Comparison of ENCODE assay signal across 1 cellular context in the genomic region with DNA sequence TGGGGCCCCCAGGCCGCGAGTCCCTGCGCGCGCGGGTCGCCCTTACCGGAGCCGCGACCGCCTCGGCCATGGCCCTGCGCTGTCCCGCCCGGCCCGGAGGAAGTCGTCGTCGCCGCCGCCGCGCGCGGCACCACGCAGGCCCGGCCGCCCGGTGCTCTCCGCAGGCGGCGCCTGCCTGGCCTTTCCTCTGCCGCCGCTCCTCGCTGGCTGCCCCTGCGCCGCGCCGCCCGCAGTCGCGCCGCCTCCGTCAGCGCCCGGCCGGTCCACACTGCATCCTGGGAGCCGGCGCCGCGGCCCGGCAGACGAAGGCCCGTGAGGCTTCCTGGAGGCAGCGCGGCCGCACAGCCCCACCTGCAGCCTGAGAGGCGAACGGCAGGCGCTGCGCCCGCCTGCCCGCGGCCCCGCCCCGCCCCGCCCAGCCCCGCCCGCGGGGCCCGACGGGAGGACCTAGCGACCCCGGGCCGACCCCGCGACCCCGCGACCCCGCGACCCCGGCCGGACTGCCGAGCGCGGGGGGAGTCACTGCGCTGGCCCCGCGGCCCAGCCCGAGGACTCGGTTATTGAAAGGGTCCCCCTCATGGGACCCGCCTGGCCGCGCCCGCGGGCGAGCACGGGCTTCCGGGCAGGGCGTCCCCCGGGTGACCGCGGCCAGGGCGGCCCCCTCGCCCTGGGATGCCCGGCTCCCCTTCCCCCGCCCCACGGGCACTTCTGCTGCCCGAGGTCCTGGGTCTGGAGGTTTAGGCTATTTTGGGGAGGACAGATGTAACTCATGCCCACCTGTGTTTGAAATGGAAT.
TF ChIP-seq lines count a peak whose summit lies in the region.

A gene (minus strand): TSS at position 343 of the 795 bp plus-strand sequence. CDS start 273 bp downstream, at position 70.

TF ChIP-seq in K562, 482 proteins besides CTCF, POLR2A, EP300 and RAD21 (continued from another document and continues in another):
- TF ChIP-seq, protein P1, sequence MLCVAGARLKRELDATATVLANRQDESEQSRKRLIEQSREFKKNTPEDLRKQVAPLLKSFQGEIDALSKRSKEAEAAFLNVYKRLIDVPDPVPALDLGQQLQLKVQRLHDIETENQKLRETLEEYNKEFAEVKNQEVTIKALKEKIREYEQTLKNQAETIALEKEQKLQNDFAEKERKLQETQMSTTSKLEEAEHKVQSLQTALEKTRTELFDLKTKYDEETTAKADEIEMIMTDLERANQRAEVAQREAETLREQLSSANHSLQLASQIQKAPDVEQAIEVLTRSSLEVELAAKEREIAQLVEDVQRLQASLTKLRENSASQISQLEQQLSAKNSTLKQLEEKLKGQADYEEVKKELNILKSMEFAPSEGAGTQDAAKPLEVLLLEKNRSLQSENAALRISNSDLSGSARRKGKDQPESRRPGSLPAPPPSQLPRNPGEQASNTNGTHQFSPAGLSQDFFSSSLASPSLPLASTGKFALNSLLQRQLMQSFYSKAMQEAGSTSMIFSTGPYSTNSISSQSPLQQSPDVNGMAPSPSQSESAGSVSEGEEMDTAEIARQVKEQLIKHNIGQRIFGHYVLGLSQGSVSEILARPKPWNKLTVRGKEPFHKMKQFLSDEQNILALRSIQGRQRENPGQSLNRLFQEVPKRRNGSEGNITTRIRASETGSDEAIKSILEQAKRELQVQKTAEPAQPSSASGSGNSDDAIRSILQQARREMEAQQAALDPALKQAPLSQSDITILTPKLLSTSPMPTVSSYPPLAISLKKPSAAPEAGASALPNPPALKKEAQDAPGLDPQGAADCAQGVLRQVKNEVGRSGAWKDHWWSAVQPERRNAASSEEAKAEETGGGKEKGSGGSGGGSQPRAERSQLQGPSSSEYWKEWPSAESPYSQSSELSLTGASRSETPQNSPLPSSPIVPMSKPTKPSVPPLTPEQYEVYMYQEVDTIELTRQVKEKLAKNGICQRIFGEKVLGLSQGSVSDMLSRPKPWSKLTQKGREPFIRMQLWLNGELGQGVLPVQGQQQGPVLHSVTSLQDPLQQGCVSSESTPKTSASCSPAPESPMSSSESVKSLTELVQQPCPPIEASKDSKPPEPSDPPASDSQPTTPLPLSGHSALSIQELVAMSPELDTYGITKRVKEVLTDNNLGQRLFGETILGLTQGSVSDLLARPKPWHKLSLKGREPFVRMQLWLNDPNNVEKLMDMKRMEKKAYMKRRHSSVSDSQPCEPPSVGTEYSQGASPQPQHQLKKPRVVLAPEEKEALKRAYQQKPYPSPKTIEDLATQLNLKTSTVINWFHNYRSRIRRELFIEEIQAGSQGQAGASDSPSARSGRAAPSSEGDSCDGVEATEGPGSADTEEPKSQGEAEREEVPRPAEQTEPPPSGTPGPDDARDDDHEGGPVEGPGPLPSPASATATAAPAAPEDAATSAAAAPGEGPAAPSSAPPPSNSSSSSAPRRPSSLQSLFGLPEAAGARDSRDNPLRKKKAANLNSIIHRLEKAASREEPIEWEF (CRISPR knock-in tag; IDR thresholded peaks at IDR 0.05), result no peak
- TF ChIP-seq RBM25 (IDR thresholded peaks at IDR 0.05; ENCODE audit: low read depth, low read length, severe bottlenecking) (peak; percentile 100), IRF2 (CRISPR knock-in tag; IDR thresholded peaks at IDR 0.05) (no peak), GATA2 (CRISPR knock-in tag; IDR thresholded peaks at IDR 0.05) (no peak), ZNF76 (CRISPR knock-in tag; IDR thresholded peaks at IDR 0.05; ENCODE audit: borderline replicate concordance) (no peak), HCFC1 (IDR thresholded peaks at IDR 0.05; ENCODE audit: low read depth, low read length) (peak; percentile 80), PCBP2 (IDR thresholded peaks at IDR 0.05; ENCODE audit: low read depth, low read length, poor library complexity, severe bottlenecking) (no peak), KDM1A (IDR thresholded peaks at IDR 0.05) (no peak), YY1 (IDR thresholded peaks at IDR 0.05; ENCODE audit: borderline replicate concordance in 1 of 3, control insufficient read depth in 1 of 3, extremely low read depth in 1 of 3, insufficient read depth in 3 of 3, insufficient read length in 1 of 3, insufficient replicate concordance in 2 of 3, low read depth in 1 of 3, low read length in 2 of 3) (peak in 2 of 3 experiments; percentile 69 to 79), TCFL5 (CRISPR knock-in tag; conservative IDR thresholded peaks at IDR 0.05) (no peak), CBX1 (IDR thresholded peaks at IDR 0.05; ENCODE audit: low read depth) (peak; percentile 33; the same call in 1 of the 2 replicates), HEY1 (CRISPR knock-in tag; IDR thresholded peaks at IDR 0.05; ENCODE audit: borderline replicate concordance) (no peak), BRD4 (IDR thresholded peaks at IDR 0.05) (no peak), MTA1 (IDR thresholded peaks at IDR 0.05; ENCODE audit: borderline replicate concordance) (no peak), ZNF778 (CRISPR knock-in tag; IDR thresholded peaks at IDR 0.05) (no peak), ZSCAN32 (CRISPR knock-in tag; IDR thresholded peaks at IDR 0.05) (no peak), BHLHE40 (IDR thresholded peaks at IDR 0.05; ENCODE audit: low read length) (peak; percentile 47), PRMT5 (CRISPR knock-in tag; IDR thresholded peaks at IDR 0.05) (no peak), ZNF134 (CRISPR knock-in tag; conservative IDR thresholded peaks at IDR 0.05) (no peak), SRSF9 (IDR thresholded peaks at IDR 0.05; ENCODE audit: borderline replicate concordance, low read depth, low read length) (no peak), SOX6 (IDR thresholded peaks at IDR 0.05) (0 out of 2 replicates have a peak, but pooled peaks have one; percentile 30), ZNF140 (CRISPR knock-in tag; IDR thresholded peaks at IDR 0.05) (no peak), EP400 (IDR thresholded peaks at IDR 0.05) (no peak), MXI1 (IDR thresholded peaks at IDR 0.05; ENCODE audit: low read depth, low read length) (0 out of 2 replicates have a peak, but pooled peaks have one; percentile 16), KDM4B (IDR thresholded peaks at IDR 0.05; ENCODE audit: borderline replicate concordance in 2 of 2, low read depth in 1 of 2) (no peak), BRF1 (IDR thresholded peaks at IDR 0.05; ENCODE audit: borderline replicate concordance, extremely low read depth, insufficient read length) (no peak), MECOM (CRISPR knock-in tag; IDR thresholded peaks at IDR 0.05) (no peak), KLF10 (CRISPR knock-in tag; IDR thresholded peaks at IDR 0.05) (no peak)
- TF ChIP-seq, protein P2, sequence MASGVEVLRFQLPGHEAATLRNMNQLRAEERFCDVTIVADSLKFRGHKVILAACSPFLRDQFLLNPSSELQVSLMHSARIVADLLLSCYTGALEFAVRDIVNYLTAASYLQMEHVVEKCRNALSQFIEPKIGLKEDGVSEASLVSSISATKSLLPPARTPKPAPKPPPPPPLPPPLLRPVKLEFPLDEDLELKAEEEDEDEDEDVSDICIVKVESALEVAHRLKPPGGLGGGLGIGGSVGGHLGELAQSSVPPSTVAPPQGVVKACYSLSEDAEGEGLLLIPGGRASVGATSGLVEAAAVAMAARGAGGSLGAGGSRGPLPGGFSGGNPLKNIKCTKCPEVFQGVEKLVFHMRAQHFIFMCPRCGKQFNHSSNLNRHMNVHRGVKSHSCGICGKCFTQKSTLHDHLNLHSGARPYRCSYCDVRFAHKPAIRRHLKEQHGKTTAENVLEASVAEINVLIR (CRISPR knock-in tag; IDR thresholded peaks at IDR 0.05), result peak; percentile 68
- TF ChIP-seq, protein P3, sequence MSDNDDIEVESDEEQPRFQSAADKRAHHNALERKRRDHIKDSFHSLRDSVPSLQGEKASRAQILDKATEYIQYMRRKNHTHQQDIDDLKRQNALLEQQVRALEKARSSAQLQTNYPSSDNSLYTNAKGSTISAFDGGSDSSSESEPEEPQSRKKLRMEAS (CRISPR knock-in tag; IDR thresholded peaks at IDR 0.05), result peak; percentile 52; the same call in 1 of the 2 replicates
- TF ChIP-seq, protein P4, sequence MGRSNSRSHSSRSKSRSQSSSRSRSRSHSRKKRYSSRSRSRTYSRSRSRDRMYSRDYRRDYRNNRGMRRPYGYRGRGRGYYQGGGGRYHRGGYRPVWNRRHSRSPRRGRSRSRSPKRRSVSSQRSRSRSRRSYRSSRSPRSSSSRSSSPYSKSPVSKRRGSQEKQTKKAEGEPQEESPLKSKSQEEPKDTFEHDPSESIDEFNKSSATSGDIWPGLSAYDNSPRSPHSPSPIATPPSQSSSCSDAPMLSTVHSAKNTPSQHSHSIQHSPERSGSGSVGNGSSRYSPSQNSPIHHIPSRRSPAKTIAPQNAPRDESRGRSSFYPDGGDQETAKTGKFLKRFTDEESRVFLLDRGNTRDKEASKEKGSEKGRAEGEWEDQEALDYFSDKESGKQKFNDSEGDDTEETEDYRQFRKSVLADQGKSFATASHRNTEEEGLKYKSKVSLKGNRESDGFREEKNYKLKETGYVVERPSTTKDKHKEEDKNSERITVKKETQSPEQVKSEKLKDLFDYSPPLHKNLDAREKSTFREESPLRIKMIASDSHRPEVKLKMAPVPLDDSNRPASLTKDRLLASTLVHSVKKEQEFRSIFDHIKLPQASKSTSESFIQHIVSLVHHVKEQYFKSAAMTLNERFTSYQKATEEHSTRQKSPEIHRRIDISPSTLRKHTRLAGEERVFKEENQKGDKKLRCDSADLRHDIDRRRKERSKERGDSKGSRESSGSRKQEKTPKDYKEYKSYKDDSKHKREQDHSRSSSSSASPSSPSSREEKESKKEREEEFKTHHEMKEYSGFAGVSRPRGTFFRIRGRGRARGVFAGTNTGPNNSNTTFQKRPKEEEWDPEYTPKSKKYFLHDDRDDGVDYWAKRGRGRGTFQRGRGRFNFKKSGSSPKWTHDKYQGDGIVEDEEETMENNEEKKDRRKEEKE (IDR thresholded peaks at IDR 0.05; ENCODE audit: borderline replicate concordance in 1 of 2, control insufficient read depth in 1 of 2, low read depth in 2 of 2, low read length in 1 of 2), result 0 out of 4 replicates have a peak, but pooled peaks of 1 of the 2 experiments have one; percentile 45
- TF ChIP-seq, protein P5, sequence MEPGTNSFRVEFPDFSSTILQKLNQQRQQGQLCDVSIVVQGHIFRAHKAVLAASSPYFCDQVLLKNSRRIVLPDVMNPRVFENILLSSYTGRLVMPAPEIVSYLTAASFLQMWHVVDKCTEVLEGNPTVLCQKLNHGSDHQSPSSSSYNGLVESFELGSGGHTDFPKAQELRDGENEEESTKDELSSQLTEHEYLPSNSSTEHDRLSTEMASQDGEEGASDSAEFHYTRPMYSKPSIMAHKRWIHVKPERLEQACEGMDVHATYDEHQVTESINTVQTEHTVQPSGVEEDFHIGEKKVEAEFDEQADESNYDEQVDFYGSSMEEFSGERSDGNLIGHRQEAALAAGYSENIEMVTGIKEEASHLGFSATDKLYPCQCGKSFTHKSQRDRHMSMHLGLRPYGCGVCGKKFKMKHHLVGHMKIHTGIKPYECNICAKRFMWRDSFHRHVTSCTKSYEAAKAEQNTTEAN (CRISPR knock-in tag; IDR thresholded peaks at IDR 0.05), result no peak
- TF ChIP-seq, protein P6, sequence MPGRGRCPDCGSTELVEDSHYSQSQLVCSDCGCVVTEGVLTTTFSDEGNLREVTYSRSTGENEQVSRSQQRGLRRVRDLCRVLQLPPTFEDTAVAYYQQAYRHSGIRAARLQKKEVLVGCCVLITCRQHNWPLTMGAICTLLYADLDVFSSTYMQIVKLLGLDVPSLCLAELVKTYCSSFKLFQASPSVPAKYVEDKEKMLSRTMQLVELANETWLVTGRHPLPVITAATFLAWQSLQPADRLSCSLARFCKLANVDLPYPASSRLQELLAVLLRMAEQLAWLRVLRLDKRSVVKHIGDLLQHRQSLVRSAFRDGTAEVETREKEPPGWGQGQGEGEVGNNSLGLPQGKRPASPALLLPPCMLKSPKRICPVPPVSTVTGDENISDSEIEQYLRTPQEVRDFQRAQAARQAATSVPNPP (IDR thresholded peaks at IDR 0.05; ENCODE audit: borderline replicate concordance, insufficient read depth, insufficient read length), result no peak
- TF ChIP-seq, protein P7, sequence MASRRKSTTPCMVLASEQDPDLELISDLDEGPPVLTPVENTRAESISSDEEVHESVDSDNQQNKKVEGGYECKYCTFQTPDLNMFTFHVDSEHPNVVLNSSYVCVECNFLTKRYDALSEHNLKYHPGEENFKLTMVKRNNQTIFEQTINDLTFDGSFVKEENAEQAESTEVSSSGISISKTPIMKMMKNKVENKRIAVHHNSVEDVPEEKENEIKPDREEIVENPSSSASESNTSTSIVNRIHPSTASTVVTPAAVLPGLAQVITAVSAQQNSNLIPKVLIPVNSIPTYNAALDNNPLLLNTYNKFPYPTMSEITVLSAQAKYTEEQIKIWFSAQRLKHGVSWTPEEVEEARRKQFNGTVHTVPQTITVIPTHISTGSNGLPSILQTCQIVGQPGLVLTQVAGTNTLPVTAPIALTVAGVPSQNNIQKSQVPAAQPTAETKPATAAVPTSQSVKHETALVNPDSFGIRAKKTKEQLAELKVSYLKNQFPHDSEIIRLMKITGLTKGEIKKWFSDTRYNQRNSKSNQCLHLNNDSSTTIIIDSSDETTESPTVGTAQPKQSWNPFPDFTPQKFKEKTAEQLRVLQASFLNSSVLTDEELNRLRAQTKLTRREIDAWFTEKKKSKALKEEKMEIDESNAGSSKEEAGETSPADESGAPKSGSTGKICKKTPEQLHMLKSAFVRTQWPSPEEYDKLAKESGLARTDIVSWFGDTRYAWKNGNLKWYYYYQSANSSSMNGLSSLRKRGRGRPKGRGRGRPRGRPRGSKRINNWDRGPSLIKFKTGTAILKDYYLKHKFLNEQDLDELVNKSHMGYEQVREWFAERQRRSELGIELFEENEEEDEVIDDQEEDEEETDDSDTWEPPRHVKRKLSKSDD (conservative IDR thresholded peaks at IDR 0.05; ENCODE audit: low read length), result peak; percentile 63; the same call in 1 of the 2 replicates
- TF ChIP-seq, protein P8, sequence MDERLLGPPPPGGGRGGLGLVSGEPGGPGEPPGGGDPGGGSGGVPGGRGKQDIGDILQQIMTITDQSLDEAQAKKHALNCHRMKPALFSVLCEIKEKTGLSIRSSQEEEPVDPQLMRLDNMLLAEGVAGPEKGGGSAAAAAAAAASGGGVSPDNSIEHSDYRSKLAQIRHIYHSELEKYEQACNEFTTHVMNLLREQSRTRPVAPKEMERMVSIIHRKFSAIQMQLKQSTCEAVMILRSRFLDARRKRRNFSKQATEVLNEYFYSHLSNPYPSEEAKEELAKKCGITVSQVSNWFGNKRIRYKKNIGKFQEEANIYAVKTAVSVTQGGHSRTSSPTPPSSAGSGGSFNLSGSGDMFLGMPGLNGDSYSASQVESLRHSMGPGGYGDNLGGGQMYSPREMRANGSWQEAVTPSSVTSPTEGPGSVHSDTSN (CRISPR knock-in tag; IDR thresholded peaks at IDR 0.05; ENCODE audit: low read depth), result no peak
- TF ChIP-seq, protein P8 (tag; conservative IDR thresholded peaks at IDR 0.05; ENCODE audit: low read depth), result no peak
- TF ChIP-seq, protein P9, sequence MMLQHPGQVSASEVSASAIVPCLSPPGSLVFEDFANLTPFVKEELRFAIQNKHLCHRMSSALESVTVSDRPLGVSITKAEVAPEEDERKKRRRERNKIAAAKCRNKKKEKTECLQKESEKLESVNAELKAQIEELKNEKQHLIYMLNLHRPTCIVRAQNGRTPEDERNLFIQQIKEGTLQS (IDR thresholded peaks at IDR 0.05), result no peak
- TF ChIP-seq, protein P9 (CRISPR knock-in tag; conservative IDR thresholded peaks at IDR 0.05), result no peak
